In genomic region chr1:240027059-240027462, GRCh38 we compare ENCODE assay signal across 8 cellular contexts.
DNase-seq lines count a peak whose midpoint lies in the region; ATAC-seq, FAIRE-seq and TF ChIP-seq lines count a peak whose summit lies in the region.

No MANE protein-coding gene starts in this region.

- no TSS peak for BruUV-seq in HepG2 (replicated peaks; lab: Mats Ljungman, UMichigan)

- TF ChIP-seq EP300 in HepG2 (IDR thresholded peaks at IDR 0.05; ENCODE audit: low read depth in 2 of 2, low read length in 2 of 2) = no peak
- TF ChIP-seq EP300 in HepG2 (CRISPR knock-in tag; IDR thresholded peaks at IDR 0.05; ENCODE audit: borderline replicate concordance) = no peak

- WGBS in HepG2 (ENCODE audit: low lambda C conversion rate) = 0% methylated on average over 5 of the region's 5 CpGs

- CTCF ChIA-PET in HepG2 (lab: Yijun Ruan, JAX; ENCODE audit: low intra/inter-chr PET ratio, low total read pairs) = interaction anchor here (1.1 to 2.3 kb wide), 3 partner anchors 122 to 665 kb away, joined by 3 to 16 read pairs (median 10); no protein-coding TSS in a partner anchor

- no peaks in the 10 kb centered on the region for H3K79me2 ChIP-seq in HepG2 (ENCODE audit: insufficient read depth, low read length)

- no peaks in the 10 kb centered on the region for H3K9me3 ChIP-seq in HepG2 (ENCODE audit: low read length)

- no peak overlapping the region for H3K4me2 ChIP-seq in HepG2 (ENCODE audit: low read depth, low read length)

- no peaks in the 10 kb centered on the region for H3K36me3 ChIP-seq in HepG2 (replicated peaks in 1 of 2; ENCODE audit: control insufficient read depth in 1 of 2, insufficient read depth in 2 of 2, low read length in 2 of 2)

- ATAC-seq in GM19463 (IDR thresholded peaks at IDR 0.05; ENCODE audit: unreplicated experiment) = peak; percentile 86
- peak; percentile 78 for ATAC-seq in HG03565 (IDR thresholded peaks at IDR 0.05; ENCODE audit: unreplicated experiment)
- peak; percentile 91 for ATAC-seq in HepG2
- no peak for ATAC-seq in HG03521 (IDR thresholded peaks at IDR 0.05; ENCODE audit: unreplicated experiment)

- TF ChIP-seq POLR2A in HepG2 (IDR thresholded peaks at IDR 0.05; ENCODE audit: insufficient read depth in 1 of 2, low read depth in 2 of 2, low read length in 2 of 2) = no peak

- POLR2A ChIA-PET in HepG2 (lab: Yijun Ruan, JAX) = no interaction called here

- peak; percentile 74 for TF ChIP-seq CTCF in HepG2 (CRISPR knock-in tag; IDR thresholded peaks at IDR 0.05)

- in situ Hi-C loops in T47D (cut with HindIII; ENCODE audit: low pct_unique_long_range_greater_than_20kb, low sequenced_read_pairs) = no loop called here
- in situ Hi-C loops in HepG2 (cut with HindIII; ENCODE audit: extremely low pct_ligation_motif_present, low pct_unique_long_range_greater_than_20kb) = loop anchor here (5.0 kb wide), 1 partner anchor 125 kb away; no protein-coding TSS in a partner anchor

- FAIRE-seq in HepG2 (lab: Jason Lieb, UNC) = peak; percentile 43

- TF ChIP-seq RAD21 in HepG2 (CRISPR knock-in tag; IDR thresholded peaks at IDR 0.05) = peak; percentile 49

- intact Hi-C loops in HepG2 (cut with micrococcal nuclease; ENCODE audit: unreplicated experiment) = loop anchor here (1.0 kb wide), 1 partner anchor 162 kb away; no protein-coding TSS in a partner anchor

- no peaks in the 10 kb centered on the region for H4K20me1 ChIP-seq in HepG2 (ENCODE audit: insufficient read depth, low read length)

- no peak overlapping the region for H3K4me3 ChIP-seq in HepG2 (replicated peaks in 1 of 3; ENCODE audit: insufficient read depth in 1 of 3, low read depth in 2 of 3, low read length in 3 of 3)

- H2AFZ ChIP-seq in HepG2 (ENCODE audit: low read length) = no peak overlapping the region

- no peaks in the 10 kb centered on the region; a peak in 1 of 5 replicates for H3K27me3 ChIP-seq in HepG2 (ENCODE audit: control insufficient read depth in 1 of 2, insufficient read depth in 2 of 2, low read length in 2 of 2)

- no peaks in the 10 kb centered on the region for H3K4me1 ChIP-seq in HepG2 (ENCODE audit: insufficient read depth, low read length)

- H3K9ac ChIP-seq in HepG2 (ENCODE audit: insufficient read depth, low read depth, low read length) = no peak overlapping the region

- DNase-seq in EL (peak; percentile 73), NCI-H82 treated with DMSO at 0.1 percent for 48 hours (lab: John Stamatoyannopoulos, UW; ENCODE audit: unreplicated experiment) (peak; percentile 52), T47D (ENCODE audit: low read depth in 1 of 2, low spot score in 1 of 2) (peak; percentile 43 to 63), HepG2 (ENCODE audit: low spot score) (peak; percentile 9), ecto neural progenitor cell (ENCODE audit: low spot score) (no peak)

- no peak overlapping the region for H3K27ac ChIP-seq in HepG2 (ENCODE audit: extremely low read length, insufficient read depth, low read length)

TF ChIP-seq in HepG2, 621 proteins besides CTCF, POLR2A, EP300 and RAD21:
- TF ChIP-seq ZNF362 (CRISPR knock-in tag; IDR thresholded peaks at IDR 0.05; ENCODE audit: borderline replicate concordance) (peak; percentile 88), PRDM15 (CRISPR knock-in tag; IDR thresholded peaks at IDR 0.05) (no peak), ZNF670 (CRISPR knock-in tag; IDR thresholded peaks at IDR 0.05; ENCODE audit: borderline replicate concordance) (no peak), TCF7L2 (IDR thresholded peaks at IDR 0.05; ENCODE audit: low read depth, low read length) (no peak), SMARCC2 (IDR thresholded peaks at IDR 0.05) (no peak), NFE2L2 (IDR thresholded peaks at IDR 0.05; ENCODE audit: low read length) (no peak), STAG1 (CRISPR knock-in tag; IDR thresholded peaks at IDR 0.05) (peak; percentile 77), MAFG (CRISPR knock-in tag; IDR thresholded peaks at IDR 0.05) (no peak)
- TF ChIP-seq, protein P1, sequence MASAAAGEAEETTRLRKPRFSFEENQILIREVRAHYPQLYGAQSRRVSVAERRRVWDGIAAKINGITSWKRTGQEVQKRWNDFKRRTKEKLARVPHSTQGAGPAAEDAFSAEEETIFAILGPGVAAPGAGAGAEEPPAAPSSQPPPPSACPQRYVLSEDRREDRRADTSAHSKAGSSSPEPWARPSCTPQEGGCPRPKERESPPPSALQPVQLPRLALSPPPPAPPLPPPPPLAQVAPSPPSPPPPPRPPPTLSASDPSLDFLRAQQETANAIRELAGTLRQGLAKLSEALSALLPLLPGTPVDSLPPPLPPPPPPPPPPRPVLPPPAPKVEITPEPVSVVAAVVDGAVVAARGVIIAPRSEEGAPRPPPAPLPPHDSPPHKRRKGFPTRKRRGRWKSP (CRISPR knock-in tag; IDR thresholded peaks at IDR 0.05) = no peak
TF ChIP-seq in HepG2: peak in this region for 2.
